ENCODE assay signal across 15 cellular contexts in the genomic region with DNA sequence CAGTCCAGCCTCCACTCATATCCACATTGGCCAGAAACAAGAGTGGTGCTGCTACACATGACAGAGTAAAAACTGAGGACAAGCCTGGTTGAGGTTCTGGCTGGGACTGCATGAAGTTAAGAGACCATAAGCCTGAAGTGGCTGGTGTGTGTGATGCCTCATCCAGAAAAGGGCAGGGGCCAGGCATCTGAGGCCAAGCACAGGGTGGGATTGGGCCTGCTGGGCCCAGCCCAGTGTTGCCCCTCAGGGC. TPM values are rescaled to one million over a fixed set of nuclear protein-coding genes. Genes with fewer than 3 reads are reported as not detected.
DNase-seq lines count a peak whose midpoint lies in the region; ATAC-seq, FAIRE-seq and TF ChIP-seq lines count a peak whose summit lies in the region.
"Had no signal": no experiment of that assay in that cellular context is flagged by ENCODE, and none has a peak within 500 bp of the region (broad histone marks: within the 10 kb centered on the region; RNA-seq: fewer than 3 reads in every experiment).

No MANE protein-coding gene starts in this region.

- no peak for TF ChIP-seq EP300 in SK-N-SH (IDR thresholded peaks at IDR 0.05; ENCODE audit: borderline replicate concordance in 1 of 2, low read depth in 1 of 2, low read length in 1 of 2)
- TF ChIP-seq EP300 in K562 (IDR thresholded peaks at IDR 0.05; ENCODE audit: low read length), result no peak

- POLR2A ChIA-PET in SK-N-SH (lab: Yijun Ruan, JAX), result interaction anchor here (1.1 to 1.6 kb wide), 2 partner anchors 18 to 24 kb away, joined by 3 to 6 read pairs; no protein-coding TSS in a partner anchor
- POLR2A ChIA-PET in K562 (lab: Yijun Ruan, JAX), result interaction anchor here (0.6 to 3.1 kb wide), 15 partner anchors 8 to 234 kb away, joined by 3 to 20 read pairs (median 4); a partner anchor contains a TSS

- no peaks in the 10 kb centered on the region for H3K9me3 ChIP-seq in SK-N-SH
- H3K9me3 ChIP-seq in K562 (replicated peaks; ENCODE audit: control insufficient read depth, insufficient read depth, low read depth, low read length), result no peaks in the 10 kb centered on the region
- H3K9me3 ChIP-seq in thoracic aorta, result no peaks in the 10 kb centered on the region
- H3K9me3 ChIP-seq: MG63, Peyer's patch had no signal

- no peak overlapping the region for H3K4me3 ChIP-seq in SK-N-SH (ENCODE audit: low read depth in 2 of 2, low read length in 1 of 2)
- H3K4me3 ChIP-seq in K562, result no peak overlapping the region
- no peak overlapping the region for H3K4me3 ChIP-seq in thoracic aorta
- H3K4me3 ChIP-seq: MG63, Peyer's patch had no signal

- TF ChIP-seq CTCF in SK-N-SH (IDR thresholded peaks at IDR 0.05) (no peak), K562 (IDR thresholded peaks at IDR 0.05 in 2 of 3, conservative IDR thresholded peaks at IDR 0.05 in 1 of 3; ENCODE audit: insufficient read depth in 2 of 3, low read depth in 1 of 3, low read length in 3 of 3) (no peak), thoracic aorta (IDR thresholded peaks at IDR 0.05) (no peak)

- H3K79me2 ChIP-seq in SK-N-SH (ENCODE audit: insufficient read depth) (no peaks in the 10 kb centered on the region), K562 (ENCODE audit: control insufficient read depth, insufficient read depth, low read length) (no peaks in the 10 kb centered on the region)

- CTCF ChIA-PET in SK-N-SH (lab: Yijun Ruan, JAX), result interaction anchor here (0.7 to 16.4 kb wide), 5 partner anchors 10 to 55 kb away, joined by 3 to 224 read pairs (median 4); no protein-coding TSS in a partner anchor
- CTCF ChIA-PET in K562 (lab: Yijun Ruan, JAX; ENCODE audit: low intra/inter-chr PET ratio), result no interaction called here

- H3K36me3 ChIP-seq in SK-N-SH (replicated peaks in 1 of 2; ENCODE audit: control insufficient read depth in 1 of 2, insufficient read depth in 2 of 2, low read length in 1 of 2) (no peaks in the 10 kb centered on the region), K562 (ENCODE audit: control insufficient read depth, insufficient read depth, low read length) (no peaks in the 10 kb centered on the region), thoracic aorta (no peaks in the 10 kb centered on the region)
- H3K36me3 ChIP-seq: MG63, Peyer's patch had no signal

- H3F3A ChIP-seq in SK-N-SH (replicated peaks; ENCODE audit: insufficient read depth), result no peaks in the 10 kb centered on the region

- BruUV-seq in K562 (replicated peaks; lab: Mats Ljungman, UMichigan), result no TSS peak

- no peaks in the 10 kb centered on the region for H3K9me2 ChIP-seq in SK-N-SH

- FAIRE-seq in K562 (lab: Jason Lieb, UNC), result no peak

- H3K4me1 ChIP-seq in SK-N-SH (ENCODE audit: control insufficient read depth in 1 of 2, insufficient read depth in 2 of 2, low read depth in 1 of 2, low read length in 1 of 2) (peaks cover 0 to 63% of the 10 kb centered on the region in 2 experiments; a peak in 2 of 4 replicates), K562 (replicated peaks in 1 of 2; ENCODE audit: control insufficient read depth in 2 of 2, insufficient read depth in 2 of 2, low read length in 2 of 2) (peaks cover 34 to 71% of the 10 kb centered on the region in 2 experiments), thoracic aorta (ENCODE audit: control insufficient read depth in 1 of 2, low read depth in 2 of 2) (peaks cover 43 to 72% of the 10 kb centered on the region in 2 donors)

- peaks cover 12% of the 10 kb centered on the region for H3K9me1 ChIP-seq in K562 (ENCODE audit: control insufficient read depth, insufficient read depth, low read length)

- H2AFZ ChIP-seq in SK-N-SH (ENCODE audit: low read depth), result no peak overlapping the region
- no peak overlapping the region for H2AFZ ChIP-seq in K562 (ENCODE audit: low read depth, low read length)

- intact Hi-C loops in K562 (cut with micrococcal nuclease), result no loop called here

- no peak for ATAC-seq in SK-N-SH treated with all-trans-retinoic acid at 6 μM for 48 hours
- ATAC-seq in K562, result no peak
- ATAC-seq in thoracic aorta (ENCODE audit: insufficient number of reproducible peaks, low FRiP score, low read depth), result no peak
- ATAC-seq in HG02973 (IDR thresholded peaks at IDR 0.05; ENCODE audit: unreplicated experiment), result no peak

- in situ Hi-C loops in K562 (cut with MboI), result no loop called here

- H3K4me2 ChIP-seq in SK-N-SH, result no peak overlapping the region
- no peak overlapping the region for H3K4me2 ChIP-seq in K562 (ENCODE audit: insufficient read depth, low read length)

- no peak for TF ChIP-seq POLR2A in K562 (conservative IDR thresholded peaks at IDR 0.05)

- H3K27ac ChIP-seq in SK-N-SH (ENCODE audit: low read depth in 2 of 2, low read length in 1 of 2) (peak overlapping the region in 1 of 2 experiments; percentile 91; a peak in 2 of 4 replicates), K562 (ENCODE audit: extremely low read depth, low read depth, low read length) (no peak overlapping the region), layer of hippocampus (ENCODE audit: low read depth, low read length) (peak overlapping the region; percentile 53), thoracic aorta (peak overlapping the region; percentile 74 to 88)
- H3K27ac ChIP-seq: 22Rv1, Peyer's patch had no signal

- H4K20me1 ChIP-seq in SK-N-SH (ENCODE audit: insufficient read depth) (no peaks in the 10 kb centered on the region), K562 (replicated peaks; ENCODE audit: control insufficient read depth, insufficient read depth, low read length) (peaks cover 59% of the 10 kb centered on the region)

- H3K27me3 ChIP-seq in SK-N-SH (ENCODE audit: insufficient read depth), result no peaks in the 10 kb centered on the region
- no peaks in the 10 kb centered on the region for H3K27me3 ChIP-seq in K562 (ENCODE audit: control insufficient read depth in 2 of 2, insufficient read depth in 2 of 2, low read length in 2 of 2)
- no peaks in the 10 kb centered on the region for H3K27me3 ChIP-seq in layer of hippocampus (ENCODE audit: control insufficient read depth, insufficient read depth, low read length)
- H3K27me3 ChIP-seq in thoracic aorta (replicated peaks; ENCODE audit: insufficient read depth), result no peaks in the 10 kb centered on the region
- H3K27me3 ChIP-seq: MG63, Peyer's patch had no signal

- TF ChIP-seq RAD21 in SK-N-SH (IDR thresholded peaks at IDR 0.05; ENCODE audit: low read length) (no peak), K562 (CRISPR knock-in tag; conservative IDR thresholded peaks at IDR 0.05 in 1 of 2, IDR thresholded peaks at IDR 0.05 in 1 of 2) (no peak)

- H3K9ac ChIP-seq in SK-N-SH (no peak overlapping the region), K562 (ENCODE audit: insufficient read depth in 1 of 2, low read depth in 2 of 2, low read length in 2 of 2) (peak overlapping the region in 1 of 2 experiments; percentile 67; a peak in 2 of 4 replicates)

- DNase-seq in SK-N-SH (no peak), K562 (ENCODE audit: extremely low read depth in 1 of 4, low spot score in 3 of 4) (no peak), thoracic aorta (ENCODE audit: low spot score) (no peak), NCI-H1105 treated with DMSO at 0.1 percent for 48 hours (lab: John Stamatoyannopoulos, UW) (no peak), NCI-H526 treated with DMSO at 0.1 percent for 48 hours (lab: John Stamatoyannopoulos, UW) (no peak)
- DNase-seq: HFFc6, MG63, NCI-H1092 treated with DMSO at 0.1 percent for 48 hours, NCI-H1930, NCI-H510A, Peyer's patch had no signal

RNA-seq across cellular contexts. Expression of a gene that starts 25.3 kb away (rescaled TPM):
- polyA plus RNA-seq in SK-N-SH (2012; rRNA removed) (27.4 and 33.0 TPM in 2 replicates), K562 (2011; rRNA removed) (35.2 and 71.6 TPM in 2 replicates), K562 (2014; fragmentation: Illumina TruSeq; extraction: Trizol) (8.0 and 15.9 TPM in 2 replicates), K562 (2014; fragmentation: Nextera tagmentation; extraction: Ambion mirVana) (under 1 TPM; 0.03 to 0.17 TPM), K562 (2014; rRNA removed) (42.5 and 97.4 TPM in 2 replicates)
- polyA plus RNA-seq in SK-N-SH (2012; cell fraction: cytosol; rRNA removed), result 8.7 and 26.7 TPM in 2 replicates
- 105 and 141 TPM in 2 replicates for polyA plus RNA-seq in SK-N-SH (2012; cell fraction: nucleus; rRNA removed)
- total RNA-seq in K562 (2011; cell fraction: chromatin; rRNA removed; ENCODE audit: low replicate concordance), result 114 and 328 TPM in 2 replicates
- total RNA-seq in K562 (2011; cell fraction: nucleolus; rRNA removed), result 214 and 270 TPM in 2 replicates
- total RNA-seq in K562 (2011; cell fraction: nucleoplasm; rRNA removed), result 106 and 131 TPM in 2 replicates
- total RNA-seq in K562 (2014; rRNA removed) (49.3 and 54.2 TPM in 2 replicates), K562 (2014; rRNA removed; fragmentation: Illumina TruSeq; extraction: Trizol) (2.2 and 4.5 TPM in 2 replicates), K562 (2015; rRNA removed; fragmentation: Illumina TruSeq; extraction: Trizol) (13.3 and 15.6 TPM in 2 replicates), K562 (2021) (46.5 and 50.6 TPM in 2 replicates), thoracic aorta (100 to 1,000 TPM in 1 of 2 donors, 10 to 100 TPM in 1; 95.0 to 165 TPM)
- 134 and 673 TPM in 2 replicates for polyA plus RNA-seq in K562 (2011; cell fraction: cytosol; rRNA removed)
- polyA plus RNA-seq in K562 (2011; cell fraction: nucleus; rRNA removed), result 407 and 424 TPM in 2 replicates
- polyA plus RNA-seq in K562 (2012), result 30.0 and 31.2 TPM in 2 replicates
- polyA minus RNA-seq in K562 (2011; rRNA and poly(A)+ RNA removed), result 15.1 and 15.6 TPM in 2 replicates
- polyA minus RNA-seq in K562 (2011; cell fraction: cytosol; rRNA and poly(A)+ RNA removed), result 24.6 and 52.4 TPM in 2 replicates
- 96.8 and 145 TPM in 2 replicates for polyA minus RNA-seq in K562 (2011; cell fraction: nucleus; rRNA and poly(A)+ RNA removed)

RNA-seq across cellular contexts. Expression of a gene that starts 29.6 kb away (rescaled TPM):
- polyA plus RNA-seq in SK-N-SH (2012; rRNA removed) (20.7 and 25.5 TPM in 2 replicates), K562 (2011; rRNA removed) (94.9 and 115 TPM in 2 replicates), K562 (2014; fragmentation: Illumina TruSeq; extraction: Trizol) (88.3 and 89.4 TPM in 2 replicates), K562 (2014; fragmentation: Nextera tagmentation; extraction: Ambion mirVana) (10 to 100 TPM; 15.5 to 17.5 TPM), K562 (2014; rRNA removed) (89.6 and 92.5 TPM in 2 replicates)
- polyA plus RNA-seq in SK-N-SH (2012; cell fraction: cytosol; rRNA removed), result 10.1 and 15.9 TPM in 2 replicates
- 28.8 and 32.7 TPM in 2 replicates for polyA plus RNA-seq in SK-N-SH (2012; cell fraction: nucleus; rRNA removed)
- 160 and 395 TPM in 2 replicates for total RNA-seq in K562 (2011; cell fraction: chromatin; rRNA removed; ENCODE audit: low replicate concordance)
- total RNA-seq in K562 (2011; cell fraction: nucleolus; rRNA removed), result 227 and 229 TPM in 2 replicates
- 196 and 211 TPM in 2 replicates for total RNA-seq in K562 (2011; cell fraction: nucleoplasm; rRNA removed)
- total RNA-seq in K562 (2014; rRNA removed) (70.1 and 95.8 TPM in 2 replicates), K562 (2014; rRNA removed; fragmentation: Illumina TruSeq; extraction: Trizol) (36.1 and 45.9 TPM in 2 replicates), K562 (2015; rRNA removed; fragmentation: Illumina TruSeq; extraction: Trizol) (55.8 and 57.2 TPM in 2 replicates), K562 (2021) (94.1 and 97.3 TPM in 2 replicates), thoracic aorta (100 to 1,000 TPM in 1 of 2 donors, 10 to 100 TPM in 1; 48.7 to 109 TPM)
- polyA plus RNA-seq in K562 (2011; cell fraction: cytosol; rRNA removed), result 157 and 209 TPM in 2 replicates
- polyA plus RNA-seq in K562 (2011; cell fraction: nucleus; rRNA removed), result 157 and 195 TPM in 2 replicates
- 68.2 and 73.0 TPM in 2 replicates for polyA plus RNA-seq in K562 (2012)
- polyA minus RNA-seq in K562 (2011; rRNA and poly(A)+ RNA removed), result 130 and 186 TPM in 2 replicates
- polyA minus RNA-seq in K562 (2011; cell fraction: cytosol; rRNA and poly(A)+ RNA removed), result 73.2 and 76.1 TPM in 2 replicates
- 63.1 and 85.0 TPM in 2 replicates for polyA minus RNA-seq in K562 (2011; cell fraction: nucleus; rRNA and poly(A)+ RNA removed)

RNA-seq across cellular contexts. Expression of a gene that starts 49.7 kb away (rescaled TPM):
- polyA plus RNA-seq in SK-N-SH (2012; rRNA removed) (33.5 and 34.7 TPM in 2 replicates), K562 (2011; rRNA removed) (50.2 and 93.6 TPM in 2 replicates), K562 (2014; fragmentation: Illumina TruSeq; extraction: Trizol) (45.0 and 66.1 TPM in 2 replicates), K562 (2014; fragmentation: Nextera tagmentation; extraction: Ambion mirVana) (1 to 10 TPM; 3.3 to 4.4 TPM), K562 (2014; rRNA removed) (52.5 and 57.0 TPM in 2 replicates)
- 16.1 and 21.5 TPM in 2 replicates for polyA plus RNA-seq in SK-N-SH (2012; cell fraction: cytosol; rRNA removed)
- polyA plus RNA-seq in SK-N-SH (2012; cell fraction: nucleus; rRNA removed), result 59.6 and 61.9 TPM in 2 replicates
- 156 and 367 TPM in 2 replicates for total RNA-seq in K562 (2011; cell fraction: chromatin; rRNA removed; ENCODE audit: low replicate concordance)
- 176 and 216 TPM in 2 replicates for total RNA-seq in K562 (2011; cell fraction: nucleolus; rRNA removed)
- 160 and 165 TPM in 2 replicates for total RNA-seq in K562 (2011; cell fraction: nucleoplasm; rRNA removed)
- total RNA-seq in K562 (2014; rRNA removed) (49.4 and 60.7 TPM in 2 replicates), K562 (2014; rRNA removed; fragmentation: Illumina TruSeq; extraction: Trizol) (25.1 and 32.6 TPM in 2 replicates), K562 (2015; rRNA removed; fragmentation: Illumina TruSeq; extraction: Trizol) (45.9 and 50.4 TPM in 2 replicates), K562 (2021) (78.2 and 80.2 TPM in 2 replicates), thoracic aorta (10 to 100 TPM; 27.4 to 37.6 TPM)
- polyA plus RNA-seq in K562 (2011; cell fraction: cytosol; rRNA removed), result 84.2 and 98.0 TPM in 2 replicates
- polyA plus RNA-seq in K562 (2011; cell fraction: nucleus; rRNA removed), result 148 and 181 TPM in 2 replicates
- polyA plus RNA-seq in K562 (2012), result 83.1 and 83.5 TPM in 2 replicates
- polyA minus RNA-seq in K562 (2011; rRNA and poly(A)+ RNA removed), result 44.4 and 47.5 TPM in 2 replicates
- 55.3 and 75.6 TPM in 2 replicates for polyA minus RNA-seq in K562 (2011; cell fraction: cytosol; rRNA and poly(A)+ RNA removed)
- polyA minus RNA-seq in K562 (2011; cell fraction: nucleus; rRNA and poly(A)+ RNA removed), result 57.4 and 103 TPM in 2 replicates

RNA-seq across cellular contexts. Expression of a gene that starts 49.7 kb away (rescaled TPM):
- polyA plus RNA-seq in SK-N-SH (2012; rRNA removed), result 205 and 343 TPM in 2 replicates
- 170 and 298 TPM in 2 replicates for polyA plus RNA-seq in SK-N-SH (2012; cell fraction: cytosol; rRNA removed)
- polyA plus RNA-seq in SK-N-SH (2012; cell fraction: nucleus; rRNA removed), result 209 and 222 TPM in 2 replicates
- 125 and 360 TPM in 2 replicates for total RNA-seq in K562 (2011; cell fraction: chromatin; rRNA removed; ENCODE audit: low replicate concordance)
- 500 and 649 TPM in 2 replicates for total RNA-seq in K562 (2011; cell fraction: nucleolus; rRNA removed)
- 301 and 358 TPM in 2 replicates for total RNA-seq in K562 (2011; cell fraction: nucleoplasm; rRNA removed)
- 334 and 497 TPM in 2 replicates for total RNA-seq in K562 (2014; rRNA removed)
- total RNA-seq in K562 (2014; rRNA removed; fragmentation: Illumina TruSeq; extraction: Trizol), result 29.4 and 46.3 TPM in 2 replicates
- 155 and 156 TPM in 2 replicates for total RNA-seq in K562 (2015; rRNA removed; fragmentation: Illumina TruSeq; extraction: Trizol)
- 348 and 351 TPM in 2 replicates for total RNA-seq in K562 (2021)
- polyA plus RNA-seq in K562 (2011; rRNA removed), result 185 and 498 TPM in 2 replicates
- 652 and 657 TPM in 2 replicates for polyA plus RNA-seq in K562 (2011; cell fraction: cytosol; rRNA removed)
- 321 and 432 TPM in 2 replicates for polyA plus RNA-seq in K562 (2011; cell fraction: nucleus; rRNA removed)
- 279 and 699 TPM in 2 replicates for polyA plus RNA-seq in K562 (2012)
- polyA plus RNA-seq in K562 (2014; fragmentation: Illumina TruSeq; extraction: Trizol), result 108 and 305 TPM in 2 replicates
- polyA plus RNA-seq in K562 (2014; fragmentation: Nextera tagmentation; extraction: Ambion mirVana), result 10 to 100 TPM; 12.5 to 39.6 TPM
- polyA plus RNA-seq in K562 (2014; rRNA removed), result 263 and 317 TPM in 2 replicates
- 92.9 and 123 TPM in 2 replicates for polyA minus RNA-seq in K562 (2011; rRNA and poly(A)+ RNA removed)
- polyA minus RNA-seq in K562 (2011; cell fraction: cytosol; rRNA and poly(A)+ RNA removed), result 148 and 344 TPM in 2 replicates
- polyA minus RNA-seq in K562 (2011; cell fraction: nucleus; rRNA and poly(A)+ RNA removed), result 63.8 and 154 TPM in 2 replicates
- total RNA-seq in thoracic aorta, result 100 to 1,000 TPM; 230 to 300 TPM
